8 cellular contexts compared by ENCODE assay signal in genomic region chr6:41920921-41921711, GRCh38. TPM values are rescaled to one million over a fixed set of nuclear protein-coding genes. Genes with fewer than 3 reads are reported as not detected.
DNase-seq lines count a peak whose midpoint lies in the region; ATAC-seq and TF ChIP-seq lines count a peak whose summit lies in the region.

A gene with protein sequence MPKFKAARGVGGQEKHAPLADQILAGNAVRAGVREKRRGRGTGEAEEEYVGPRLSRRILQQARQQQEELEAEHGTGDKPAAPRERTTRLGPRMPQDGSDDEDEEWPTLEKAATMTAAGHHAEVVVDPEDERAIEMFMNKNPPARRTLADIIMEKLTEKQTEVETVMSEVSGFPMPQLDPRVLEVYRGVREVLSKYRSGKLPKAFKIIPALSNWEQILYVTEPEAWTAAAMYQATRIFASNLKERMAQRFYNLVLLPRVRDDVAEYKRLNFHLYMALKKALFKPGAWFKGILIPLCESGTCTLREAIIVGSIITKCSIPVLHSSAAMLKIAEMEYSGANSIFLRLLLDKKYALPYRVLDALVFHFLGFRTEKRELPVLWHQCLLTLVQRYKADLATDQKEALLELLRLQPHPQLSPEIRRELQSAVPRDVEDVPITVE (plus strand): TSS chr6:41921499. CDS start chr6:41921563, 64 bp downstream.
A gene with protein sequence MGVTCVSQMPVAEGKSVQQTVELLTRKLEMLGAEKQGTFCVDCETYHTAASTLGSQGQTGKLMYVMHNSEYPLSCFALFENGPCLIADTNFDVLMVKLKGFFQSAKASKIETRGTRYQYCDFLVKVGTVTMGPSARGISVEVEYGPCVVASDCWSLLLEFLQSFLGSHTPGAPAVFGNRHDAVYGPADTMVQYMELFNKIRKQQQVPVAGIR (minus strand): TSS chr6:41921139. CDS start chr6:41921018, 121 bp downstream.

- TF ChIP-seq CTCF in WERI-Rb-1 (IDR thresholded peaks at IDR 0.05; ENCODE audit: low read depth, low read length) (peak; percentile 98), mammary epithelial cell (conservative IDR thresholded peaks at IDR 0.05 in 1 of 2, IDR thresholded peaks at IDR 0.05 in 1 of 2; ENCODE audit: extremely low read depth in 1 of 2, insufficient read depth in 1 of 2, low read depth in 1 of 2, low read length in 2 of 2) (peak; percentile 87 to 96), smooth muscle cell (IDR thresholded peaks at IDR 0.05; ENCODE audit: borderline replicate concordance, insufficient read depth, poor library complexity, severe bottlenecking) (peak; percentile 97)

- H2AFZ ChIP-seq in mammary epithelial cell (ENCODE audit: low read depth, low read length) = peak within 1 kb of the TSS; percentile 97
- H2AFZ ChIP-seq in smooth muscle cell (ENCODE audit: low read depth) = peak within 1 kb of the TSS; percentile 92

- CTCF ChIA-PET in mammary epithelial cell (lab: Charles Lee; ENCODE audit: low non-redundant PET) = interaction anchor here (0.6 to 1.1 kb wide), 6 partner anchors 15 to 228 kb away, joined by 4 to 26 read pairs (median 4); partner anchors contain the start of gene TOMM6

- peak within 1 kb of the TSS; percentile 95 for H3K4me2 ChIP-seq in mammary epithelial cell (ENCODE audit: insufficient read depth, low read depth, low read length)
- H3K4me2 ChIP-seq in smooth muscle cell = peak within 1 kb of the TSS; percentile 97

- no peaks in the 10 kb centered on the region for H3K27me3 ChIP-seq in WERI-Rb-1 (ENCODE audit: insufficient read depth, low read depth, severe bottlenecking)
- no peaks in the 10 kb centered on the region for H3K27me3 ChIP-seq in mammary epithelial cell (ENCODE audit: insufficient read depth, low read length)
- no peaks in the 10 kb centered on the region for H3K27me3 ChIP-seq in smooth muscle cell (ENCODE audit: low read depth)

- DNase-seq in AG08396 (ENCODE audit: low spot score) (peak; percentile 91), NCI-H2196 treated with DMSO at 0.1 percent for 48 hours (lab: John Stamatoyannopoulos, UW; ENCODE audit: unreplicated experiment) (peak; percentile 82), WERI-Rb-1 (peak; percentile 98), mammary epithelial cell (peak; percentile 98), iPS-NIHi7 (ENCODE audit: extremely low spot score) (peak; percentile 95), smooth muscle cell (lab: John Stamatoyannopoulos, UW; ENCODE audit: unreplicated experiment) (peak; percentile 98)

- BruUV-seq in mammary epithelial cell (replicated peaks; lab: Mats Ljungman, UMichigan) = no TSS peak

- H4K20me1 ChIP-seq in mammary epithelial cell (ENCODE audit: insufficient read depth, low read length) = no peaks in the 10 kb centered on the region
- no peaks in the 10 kb centered on the region for H4K20me1 ChIP-seq in smooth muscle cell (ENCODE audit: low read depth)

- H3K9ac ChIP-seq in mammary epithelial cell (ENCODE audit: insufficient read depth, low read length) = peak within 1 kb of the TSS; percentile 100
- peak within 1 kb of the TSS; percentile 99 for H3K9ac ChIP-seq in smooth muscle cell (ENCODE audit: low read depth)

- no peaks in the 10 kb centered on the region for H3K9me3 ChIP-seq in WERI-Rb-1 (ENCODE audit: severe bottlenecking)
- H3K9me3 ChIP-seq in mammary epithelial cell (replicated peaks; ENCODE audit: insufficient read depth, low read length) = no peaks in the 10 kb centered on the region
- H3K9me3 ChIP-seq in smooth muscle cell (replicated peaks; ENCODE audit: low read depth) = no peaks in the 10 kb centered on the region

- peak; percentile 85 for ATAC-seq in GM18873 (IDR thresholded peaks at IDR 0.05; ENCODE audit: low FRiP score, unreplicated experiment)
- peak; percentile 77 for ATAC-seq in HG03139 (IDR thresholded peaks at IDR 0.05; ENCODE audit: unreplicated experiment)

- H3K4me1 ChIP-seq in mammary epithelial cell (ENCODE audit: insufficient read depth, low read length) (peaks cover 34% of the 10 kb centered on the region), smooth muscle cell (ENCODE audit: low read depth) (peaks cover 25% of the 10 kb centered on the region)

- peaks cover 54% of the 10 kb centered on the region for H3K36me3 ChIP-seq in WERI-Rb-1
- H3K36me3 ChIP-seq in mammary epithelial cell (ENCODE audit: insufficient read depth, low read length) = peaks cover 10% of the 10 kb centered on the region
- no peaks in the 10 kb centered on the region for H3K36me3 ChIP-seq in smooth muscle cell (ENCODE audit: low read depth)

- peaks cover 66% of the 10 kb centered on the region for H3K79me2 ChIP-seq in mammary epithelial cell (ENCODE audit: insufficient read depth, low read length)
- H3K79me2 ChIP-seq in smooth muscle cell (ENCODE audit: low read depth) = peaks cover 74% of the 10 kb centered on the region

- H3K4me3 ChIP-seq in WERI-Rb-1 (ENCODE audit: low read depth, low read length) = peak within 1 kb of the TSS; percentile 68
- peak within 1 kb of the TSS; percentile 75 to 92 (median 87) for H3K4me3 ChIP-seq in mammary epithelial cell (replicated peaks in 1 of 3; ENCODE audit: insufficient read depth in 1 of 3, low read depth in 2 of 3, low read length in 3 of 3)
- peak within 1 kb of the TSS; percentile 81 for H3K4me3 ChIP-seq in smooth muscle cell

- WGBS in mammary epithelial cell (ENCODE audit: low coverage, missing lambda C conversion rate) = under 1% methylated on average over 37 of the region's 55 CpGs
- 1% methylated on average over 51 of the region's 55 CpGs for WGBS in smooth muscle cell (ENCODE audit: low lambda C conversion rate)

- in situ Hi-C loops in mammary epithelial cell (cut with MboI; ENCODE audit: low sequenced_read_pairs in 2 of 2) = no loop called here

- intact Hi-C loops in mammary epithelial cell (cut with micrococcal nuclease) = loop anchor here (1.0 to 5.0 kb wide), 7 partner anchors 15 to 134 kb away; partner anchors contain the start of genes TOMM6 and USP49

- dilution Hi-C loops in mammary epithelial cell (cut with HindIII; ENCODE audit: low sequenced_read_pairs) = no loop called here

- H3F3A ChIP-seq in smooth muscle cell (ENCODE audit: low read depth) = no peaks in the 10 kb centered on the region

- H3K27ac ChIP-seq in WERI-Rb-1 = peak within 1 kb of the TSS; percentile 99
- peak within 1 kb of the TSS; percentile 100 for H3K27ac ChIP-seq in mammary epithelial cell (ENCODE audit: insufficient read depth, low read depth, low read length)
- peak within 1 kb of the TSS; percentile 99 for H3K27ac ChIP-seq in smooth muscle cell (ENCODE audit: low read depth)

RNA-seq across cellular contexts. Expression of the first gene that starts in this region (rescaled TPM):
- total RNA-seq in mammary epithelial cell = 10 to 100 TPM; 14.2 to 52.5 TPM
- 39.0 TPM for polyA plus RNA-seq in mammary epithelial cell
- 95.2 TPM for polyA minus RNA-seq in mammary epithelial cell
- total RNA-seq in smooth muscle cell = 10.8 and 11.4 TPM in 2 replicates
- 23.8 and 26.2 TPM in 2 replicates for polyA plus RNA-seq in smooth muscle cell

RNA-seq across cellular contexts. Expression of the second gene that starts in this region (rescaled TPM):
- 10 to 100 TPM; 22.4 to 23.7 TPM for total RNA-seq in mammary epithelial cell
- polyA plus RNA-seq in mammary epithelial cell = 24.5 TPM
- 60.3 TPM for polyA minus RNA-seq in mammary epithelial cell
- total RNA-seq in smooth muscle cell = 13.2 and 13.4 TPM in 2 replicates
- 14.0 and 14.9 TPM in 2 replicates for polyA plus RNA-seq in smooth muscle cell

Comparison
In these comparisons a context has a peak if more than half of its experiments do, and no peak if none do; other contexts are left out.
1. Peak in every context shown above with its lines: DNase-seq, ATAC-seq, H3K4me3 ChIP-seq and H3K27ac ChIP-seq.